8 cellular contexts compared by ENCODE assay signal in genomic region chr2:200713704-200714064, GRCh38.
DNase-seq lines count a peak whose midpoint lies in the region; ATAC-seq lines count a peak whose summit lies in the region.

No MANE protein-coding gene starts in this region.

- H3K27ac Mint-ChIP-seq in T-helper 2 cell treated with Interferon-gamma antibody and Interleukin-4, amounts not matched to agents 5 μg/mL and 100 μg/mL, for 36 hours: peak overlapping the region; percentile 99
- peak overlapping the region; percentile 99 for H3K27ac Mint-ChIP-seq in activated naive CD8-positive, alpha-beta T cell
- H3K27ac Mint-ChIP-seq in memory B cell: peak overlapping the region; percentile 93

- 97% methylated on average over 4 of the region's 4 CpGs for WGBS in thymus

- no peak for DNase-seq in T-helper 2 cell treated with Interferon-gamma antibody and Interleukin-4, amounts not matched to agents 5 μg/mL and 100 μg/mL, for 36 hours (ENCODE audit: low spot score)
- DNase-seq in T-helper 2 cell (no peak), memory B cell (ENCODE audit: low spot score in 2 of 2) (no peak), T1000 (lab: John Stamatoyannopoulos, UW) (no peak)

- ATAC-seq in memory B cell (ENCODE audit: low read depth) (no peak), GM21367 (IDR thresholded peaks at IDR 0.05; ENCODE audit: unreplicated experiment) (no peak), HG03565 (IDR thresholded peaks at IDR 0.05; ENCODE audit: unreplicated experiment) (no peak)

- H3K4me1 ChIP-seq in thymus (ENCODE audit: control insufficient read depth, insufficient read depth, low read length): no peaks in the 10 kb centered on the region

- H3K27me3 Mint-ChIP-seq in T-helper 2 cell treated with Interferon-gamma antibody and Interleukin-4, amounts not matched to agents 5 μg/mL and 100 μg/mL, for 36 hours (ENCODE audit: low read depth): peaks cover 5% of the 10 kb centered on the region
- no peaks in the 10 kb centered on the region for H3K27me3 Mint-ChIP-seq in activated naive CD8-positive, alpha-beta T cell
- H3K27me3 Mint-ChIP-seq in memory B cell: peaks cover 4% of the 10 kb centered on the region

- no peak overlapping the region for H3K4me3 ChIP-seq in thymus (ENCODE audit: low read length)

- H3K27ac ChIP-seq in thymus (ENCODE audit: low read depth): peak overlapping the region; percentile 96

- H3K36me3 Mint-ChIP-seq in T-helper 2 cell treated with Interferon-gamma antibody and Interleukin-4, amounts not matched to agents 5 μg/mL and 100 μg/mL, for 36 hours (ENCODE audit: low read depth): peaks cover 6% of the 10 kb centered on the region
- H3K36me3 Mint-ChIP-seq in activated naive CD8-positive, alpha-beta T cell: no peaks in the 10 kb centered on the region
- no peaks in the 10 kb centered on the region for H3K36me3 Mint-ChIP-seq in memory B cell

- no peaks in the 10 kb centered on the region for H3K27me3 ChIP-seq in thymus (ENCODE audit: control insufficient read depth, insufficient read depth)

- H3K9me3 ChIP-seq in thymus (ENCODE audit: control insufficient read depth): no peaks in the 10 kb centered on the region

- peaks cover 13% of the 10 kb centered on the region for H3K4me1 Mint-ChIP-seq in T-helper 2 cell treated with Interferon-gamma antibody and Interleukin-4, amounts not matched to agents 5 μg/mL and 100 μg/mL, for 36 hours (ENCODE audit: low read depth)
- peaks cover 23% of the 10 kb centered on the region for H3K4me1 Mint-ChIP-seq in activated naive CD8-positive, alpha-beta T cell (ENCODE audit: low read depth)
- H3K4me1 Mint-ChIP-seq in memory B cell: peaks cover 2% of the 10 kb centered on the region

- H3K36me3 ChIP-seq in thymus (ENCODE audit: control insufficient read depth, insufficient read depth): peaks cover 8% of the 10 kb centered on the region

- peak overlapping the region; percentile 83 for H3K4me3 Mint-ChIP-seq in T-helper 2 cell treated with Interferon-gamma antibody and Interleukin-4, amounts not matched to agents 5 μg/mL and 100 μg/mL, for 36 hours
- H3K4me3 Mint-ChIP-seq in activated naive CD8-positive, alpha-beta T cell: peak overlapping the region; percentile 82
- H3K4me3 Mint-ChIP-seq in memory B cell: peak overlapping the region; percentile 24

- H3K9me3 Mint-ChIP-seq in T-helper 2 cell treated with Interferon-gamma antibody and Interleukin-4, amounts not matched to agents 5 μg/mL and 100 μg/mL, for 36 hours: peaks cover 6% of the 10 kb centered on the region
- no peaks in the 10 kb centered on the region for H3K9me3 Mint-ChIP-seq in activated naive CD8-positive, alpha-beta T cell (ENCODE audit: low read depth)
- H3K9me3 Mint-ChIP-seq in memory B cell: no peaks in the 10 kb centered on the region

Comparison
In these comparisons a context has a peak if more than half of its experiments do, and no peak if none do; other contexts are left out.
1. H3K4me3 Mint-ChIP-seq: peak in every context shown above with its lines; median percentile 83 in T-helper 2 cell treated with Interferon-gamma antibody and Interleukin-4, amounts not matched to agents 5 μg/mL and 100 μg/mL, for 36 hours; 82 in activated naive CD8-positive, alpha-beta T cell; 24 in memory B cell.